1 cellular context compared by ENCODE assay signal in genomic region chr11:94141511-94142307, GRCh38.
A peak's percentile ranks its signal among the peaks of the same experiment; 100 is the strongest.
TF ChIP-seq lines count a peak whose summit lies in the region.

No MANE protein-coding gene starts in this region.

TF ChIP-seq in K562, 482 proteins besides CTCF, POLR2A, EP300 and RAD21 (continued from another document):
- no peak for TF ChIP-seq BCLAF1 (IDR thresholded peaks at IDR 0.05; ENCODE audit: borderline replicate concordance in 1 of 2, control insufficient read depth in 1 of 2, low read depth in 2 of 2, low read length in 1 of 2)
- no peak for TF ChIP-seq PRMT5 (CRISPR knock-in tag; IDR thresholded peaks at IDR 0.05)
- no peak for TF ChIP-seq PTRF (tag; IDR thresholded peaks at IDR 0.05)
- no peak for TF ChIP-seq GTF2A2 (tag; IDR thresholded peaks at IDR 0.05)
- no peak for TF ChIP-seq GTF2B (IDR thresholded peaks at IDR 0.05; ENCODE audit: extremely low read depth, insufficient read length)
- TF ChIP-seq RBM25 (IDR thresholded peaks at IDR 0.05; ENCODE audit: low read depth, low read length, severe bottlenecking) = no peak
- no peak for TF ChIP-seq SMAD2 (IDR thresholded peaks at IDR 0.05; ENCODE audit: low read depth, low read length)
- no peak for TF ChIP-seq MEIS2 (IDR thresholded peaks at IDR 0.05; ENCODE audit: partially characterized antibody)
- 0 out of 2 replicates have a peak, but pooled peaks have one; percentile 7 for TF ChIP-seq E2F3 (CRISPR knock-in tag; IDR thresholded peaks at IDR 0.05)
- TF ChIP-seq ZBED1 (IDR thresholded peaks at IDR 0.05) = no peak
- no peak for TF ChIP-seq RB1 (IDR thresholded peaks at IDR 0.05; ENCODE audit: low read depth)
- no peak for TF ChIP-seq MLLT1 (IDR thresholded peaks at IDR 0.05)
- no peak for TF ChIP-seq MGA (IDR thresholded peaks at IDR 0.05)
- no peak for TF ChIP-seq ZC3H11A (IDR thresholded peaks at IDR 0.05; ENCODE audit: low read depth, low read length)
- TF ChIP-seq ETS1 (conservative IDR thresholded peaks at IDR 0.05; ENCODE audit: control insufficient read depth, low read depth, low read length) = no peak
- no peak for TF ChIP-seq NFATC3 (IDR thresholded peaks at IDR 0.05)
- TF ChIP-seq RBM34 (IDR thresholded peaks at IDR 0.05; ENCODE audit: borderline replicate concordance, insufficient read depth, low read length) = no peak
- 0 out of 2 replicates have a peak, but pooled peaks have one; percentile 57 for TF ChIP-seq XRCC5 (IDR thresholded peaks at IDR 0.05; ENCODE audit: low read depth, low read length)
- TF ChIP-seq ZNF766 (CRISPR knock-in tag; conservative IDR thresholded peaks at IDR 0.05) = no peak
- TF ChIP-seq RFX1 (IDR thresholded peaks at IDR 0.05) = no peak
- peak in 1 of 2 experiments; percentile 13; a peak in 2 of 4 replicates for TF ChIP-seq NRF1 (conservative IDR thresholded peaks at IDR 0.05 in 1 of 2, IDR thresholded peaks at IDR 0.05 in 1 of 2)
- TF ChIP-seq MYNN (IDR thresholded peaks at IDR 0.05) = 0 out of 2 replicates have a peak, but pooled peaks have one; percentile 19
- no peak for TF ChIP-seq MYNN (CRISPR knock-in tag; IDR thresholded peaks at IDR 0.05)
- TF ChIP-seq SMARCA4 (IDR thresholded peaks at IDR 0.05) = no peak
- TF ChIP-seq HBP1 (CRISPR knock-in tag; IDR thresholded peaks at IDR 0.05) = no peak
- TF ChIP-seq ZNF830 (CRISPR knock-in tag; IDR thresholded peaks at IDR 0.05) = no peak
TF ChIP-seq in K562: peak in this region for 5.
